In genomic region chr19:7901337-7901736, GRCh38 we compare ENCODE assay signal across 23 cellular contexts. TPM values are rescaled to one million over a fixed set of nuclear protein-coding genes. Genes with fewer than 3 reads are reported as not detected.
"Had no signal": no experiment of that assay in that cellular context is flagged by ENCODE, and none has a peak within 500 bp of the region (broad histone marks: within the 10 kb centered on the region; RNA-seq: fewer than 3 reads in every experiment).

No MANE protein-coding gene starts in this region.

- H3K27ac Mint-ChIP-seq: activated CD4-positive, alpha-beta T cell treated with anti-CD3 and anti-CD28 coated beads, Interleukin-2, amount 10 ng/mL, durations not matched to agents 7 days and 5 days; activated CD8-positive, alpha-beta T cell treated with anti-CD3 and anti-CD28 coated beads, Interleukin-2, amount 10 ng/mL, durations not matched to agents 7 days and 5 days; activated naive CD8-positive, alpha-beta T cell treated with anti-CD3 and anti-CD28 coated beads, Interleukin-2, amount 50 U/mL, for 24 hours; activated T-cell treated with anti-CD3 and anti-CD28 coated beads, Interleukin-2, amount 50 U/mL, for 24 hours; activated T-helper 2 cell treated with anti-CD3 and anti-CD28 coated beads, Interferon-gamma antibody, Interleukin-2, Interleukin-4, amounts not matched to agents 10 μg/mL and 5 μg/mL and 100 μg/mL, durations not matched to agents 14 hours and 24 hours and 36 hours; stimulated activated naive CD8-positive, alpha-beta T cell treated with anti-CD3 and anti-CD28 coated beads, Interleukin-15, amount 100 ng/mL, for 72 hours had no signal

- H3K36me3 ChIP-seq: ovary, right lobe of liver had no signal

- H3K27me3 Mint-ChIP-seq: activated CD4-positive, alpha-beta T cell treated with anti-CD3 and anti-CD28 coated beads, Interleukin-2, amount 10 ng/mL, durations not matched to agents 7 days and 5 days; stimulated activated naive CD8-positive, alpha-beta T cell treated with anti-CD3 and anti-CD28 coated beads, Interleukin-15, amount 100 ng/mL, for 72 hours had no signal

- H3K4me2 ChIP-seq: smooth muscle cell had no signal

- H3K9me3 ChIP-seq: ovary, psoas muscle, right lobe of liver, upper lobe of left lung had no signal

- H3K27ac ChIP-seq: coronary artery, ovary, psoas muscle, right lobe of liver, upper lobe of left lung had no signal

- H3K4me3 Mint-ChIP-seq: activated CD4-positive, alpha-beta T cell treated with anti-CD3 and anti-CD28 coated beads, Interleukin-2, amount 10 ng/mL, durations not matched to agents 7 days and 5 days; activated CD8-positive, alpha-beta T cell treated with anti-CD3 and anti-CD28 coated beads, Interleukin-2, amount 10 ng/mL, durations not matched to agents 7 days and 5 days; stimulated activated naive CD8-positive, alpha-beta T cell treated with anti-CD3 and anti-CD28 coated beads, Interleukin-15, amount 100 ng/mL, for 72 hours had no signal

- DNase-seq: activated CD4-positive, alpha-beta T cell treated with anti-CD3 and anti-CD28 coated beads, Interleukin-2, amount 10 ng/mL, durations not matched to agents 7 days and 5 days; activated CD4-positive, CD25-positive, alpha-beta regulatory T cell; activated CD8-positive, alpha-beta T cell treated with anti-CD3 and anti-CD28 coated beads, Interleukin-2, amount 10 ng/mL, durations not matched to agents 7 days and 5 days; activated naive CD4-positive, alpha-beta T cell treated with Interleukin-2 at 50 U/mL for 16 hours; activated naive CD8-positive, alpha-beta T cell treated with anti-CD3 and anti-CD28 coated beads, Interleukin-2, amount 50 U/mL, for 24 hours; activated T-cell treated with anti-CD3 and anti-CD28 coated beads, Interleukin-2, amount 50 U/mL, for 24 hours; anterior cingulate cortex; hippocampal formation; kidney; midbrain; right lobe of liver; stimulated activated CD4-positive, alpha-beta T cell treated with anti-CD3 and anti-CD28 coated beads, Interleukin-4, amount 100 ng/mL, for 1 hour; stimulated activated naive CD8-positive, alpha-beta T cell treated with anti-CD3 and anti-CD28 coated beads, Interleukin-15, amount 100 ng/mL, for 72 hours; T-helper 1 cell; T-helper 9 cell; upper lobe of left lung had no signal

- H3K9me3 Mint-ChIP-seq: activated CD4-positive, alpha-beta T cell treated with anti-CD3 and anti-CD28 coated beads, Interleukin-2, amount 10 ng/mL, durations not matched to agents 7 days and 5 days; activated naive CD8-positive, alpha-beta T cell treated with anti-CD3 and anti-CD28 coated beads, Interleukin-2, amount 50 U/mL, for 24 hours; activated T-cell treated with anti-CD3 and anti-CD28 coated beads, Interleukin-2, amount 50 U/mL, for 24 hours; activated T-helper 2 cell treated with anti-CD3 and anti-CD28 coated beads, Interferon-gamma antibody, Interleukin-2, Interleukin-4, amounts not matched to agents 10 μg/mL and 5 μg/mL and 100 μg/mL, durations not matched to agents 14 hours and 24 hours and 36 hours; stimulated activated naive CD8-positive, alpha-beta T cell treated with anti-CD3 and anti-CD28 coated beads, Interleukin-15, amount 100 ng/mL, for 72 hours had no signal

- H3K27me3 ChIP-seq: ovary, right lobe of liver, upper lobe of left lung had no signal

- H3K4me3 ChIP-seq: coronary artery, ovary, psoas muscle, right lobe of liver, smooth muscle cell, upper lobe of left lung had no signal

RNA-seq across cellular contexts. Expression of gene LRRC8E, which starts 13.0 kb away (rescaled TPM):
- total RNA-seq: activated CD4-positive, alpha-beta T cell treated with anti-CD3 and anti-CD28 coated beads, Interleukin-2, amount 10 ng/mL, durations not matched to agents 7 days and 5 days; activated CD8-positive, alpha-beta T cell treated with anti-CD3 and anti-CD28 coated beads, Interleukin-2, amount 10 ng/mL, durations not matched to agents 7 days and 5 days; activated T-helper 2 cell treated with anti-CD3 and anti-CD28 coated beads, Interferon-gamma antibody, Interleukin-2, Interleukin-4, amounts not matched to agents 10 μg/mL and 5 μg/mL and 100 μg/mL, durations not matched to agents 14 hours and 24 hours and 36 hours had no signal

RNA-seq across cellular contexts. Expression of gene TGFBR3L, which starts 13.3 kb away (rescaled TPM):
- total RNA-seq: lung microvascular endothelial cell had no signal

RNA-seq across cellular contexts. Expression of gene CTXN1, which starts 24.6 kb away (rescaled TPM):
- total RNA-seq: activated CD4-positive, alpha-beta T cell treated with anti-CD3 and anti-CD28 coated beads, Interleukin-2, amount 10 ng/mL, durations not matched to agents 7 days and 5 days; left lobe of liver had no signal
